In genomic region chr19:7434391-7434790, GRCh38 we compare ENCODE assay signal across 26 cellular contexts. TPM values are rescaled to one million over a fixed set of nuclear protein-coding genes. Genes with fewer than 3 reads are reported as not detected.
DNase-seq lines count a peak whose midpoint lies in the region; ATAC-seq, FAIRE-seq and TF ChIP-seq lines count a peak whose summit lies in the region.
"Had no signal": no experiment of that assay in that cellular context is flagged by ENCODE, and none has a peak within 500 bp of the region (broad histone marks: within the 10 kb centered on the region; RNA-seq: fewer than 3 reads in every experiment).

No MANE protein-coding gene starts in this region.

- intact Hi-C loops in activated CD4-positive, alpha-beta T cell treated with anti-CD3 and anti-CD28 coated beads for 36 hours (cut with DNase I, micrococcal nuclease), result no loop called here

- peak overlapping the region; percentile 13 for H3K27ac Mint-ChIP-seq in activated CD4-positive, alpha-beta T cell treated with anti-CD3 and anti-CD28 coated beads for 36 hours
- H3K27ac Mint-ChIP-seq: GM23338; T-helper 1 cell treated with Interleukin-12 subunit alpha and Interleukin-12 subunit beta and Interleukin-4 antibody, amounts not matched to agents 30 μg/mL and 1 μg/mL, for 36 hours had no signal

- peak; percentile 73 for FAIRE-seq in D721Med (lab: Jason Lieb, UNC)
- FAIRE-seq: A204.1, GM12892, HepG2, islet of Langerhans had no signal

- no peak overlapping the region for H3K4me3 Mint-ChIP-seq in activated CD4-positive, alpha-beta T cell treated with anti-CD3 and anti-CD28 coated beads for 36 hours
- H3K4me3 Mint-ChIP-seq: CD4-positive, alpha-beta memory T cell; GM23338; HFFc6; T-helper 1 cell treated with Interleukin-12 subunit alpha and Interleukin-12 subunit beta and Interleukin-4 antibody, amounts not matched to agents 30 μg/mL and 1 μg/mL, for 36 hours had no signal

- TF ChIP-seq CTCF in D721Med (IDR thresholded peaks at IDR 0.05; ENCODE audit: insufficient read depth, missing control alignments), result no peak

- H3K36me3 Mint-ChIP-seq in activated CD4-positive, alpha-beta T cell treated with anti-CD3 and anti-CD28 coated beads for 36 hours (ENCODE audit: low read depth), result peaks cover 5% of the 10 kb centered on the region

- CTCF ChIA-PET in activated CD4-positive, alpha-beta T cell treated with anti-CD3 and anti-CD28 coated beads for 36 hours (lab: Charles Lee), result no interaction called here

- H3K27me3 Mint-ChIP-seq in activated CD4-positive, alpha-beta T cell treated with anti-CD3 and anti-CD28 coated beads for 36 hours, result no peaks in the 10 kb centered on the region
- H3K27me3 Mint-ChIP-seq: CD4-positive, alpha-beta memory T cell had no signal

- POLR2A ChIA-PET in activated CD4-positive, alpha-beta T cell treated with anti-CD3 and anti-CD28 coated beads for 36 hours (lab: Charles Lee), result no interaction called here

- no peak for ATAC-seq in activated CD4-positive, alpha-beta T cell treated with anti-CD3 and anti-CD28 coated beads for 36 hours
- ATAC-seq in GM21390 (IDR thresholded peaks at IDR 0.05; ENCODE audit: unreplicated experiment), result no peak
- ATAC-seq in HG02571 (IDR thresholded peaks at IDR 0.05; ENCODE audit: unreplicated experiment), result no peak
- ATAC-seq in HG02884 (IDR thresholded peaks at IDR 0.05; ENCODE audit: unreplicated experiment), result no peak
- ATAC-seq: GM23338, HepG2, left ventricle myocardium superior had no signal

- H3K9me3 Mint-ChIP-seq in activated CD4-positive, alpha-beta T cell treated with anti-CD3 and anti-CD28 coated beads for 36 hours (ENCODE audit: low read depth), result no peaks in the 10 kb centered on the region
- H3K9me3 Mint-ChIP-seq: CD4-positive, alpha-beta memory T cell; GM23338; HFFc6; T-helper 1 cell treated with Interleukin-12 subunit alpha and Interleukin-12 subunit beta and Interleukin-4 antibody, amounts not matched to agents 30 μg/mL and 1 μg/mL, for 36 hours had no signal

- no peak for DNase-seq in activated CD4-positive, alpha-beta T cell treated with anti-CD3 and anti-CD28 coated beads for 36 hours
- DNase-seq in activated CD4-positive, alpha-beta T cell treated with anti-CD3 and anti-CD28 coated beads, Interleukin-2, amount 50 U/mL, for 48 hours, result no peak
- DNase-seq in D721Med (ENCODE audit: insufficient read length, low spot score) (no peak), NCI-H82 treated with DMSO at 0.1 percent for 48 hours (lab: John Stamatoyannopoulos, UW; ENCODE audit: unreplicated experiment) (peak; percentile 73), inferior parietal cortex (ENCODE audit: extremely low spot score) (peak; percentile 32)
- DNase-seq: activated CD4-positive, alpha-beta T cell treated with anti-CD3 and anti-CD28 coated beads for 4 hours; CD4-positive, alpha-beta memory T cell; cerebellar nuclear complex; DMS153; HFFc6; Karpas-422; left ventricle myocardium superior; NCI-H187; NCI-H345; occipital lobe; OCI-M1; stomach had no signal

- H3K4me1 Mint-ChIP-seq in activated CD4-positive, alpha-beta T cell treated with anti-CD3 and anti-CD28 coated beads for 36 hours, result peaks cover 13% of the 10 kb centered on the region
- H3K4me1 Mint-ChIP-seq: GM23338 had no signal

RNA-seq across cellular contexts. Expression of gene PEX11G, which starts 54.4 kb away (rescaled TPM):
- 1 to 10 TPM in 1 of 2 experiments, under 1 TPM in 1; 0.51 to 1.1 TPM for total RNA-seq in activated CD4-positive, alpha-beta T cell treated with anti-CD3 and anti-CD28 coated beads for 36 hours
- total RNA-seq: HepG2 had no signal

Comparison
In these comparisons a context has a peak if more than half of its experiments do, and no peak if none do; other contexts are left out.
1. DNase-seq: peak in NCI-H82 treated with DMSO at 0.1 percent for 48 hours (single experiment) and inferior parietal cortex (single experiment); none in activated CD4-positive, alpha-beta T cell treated with anti-CD3 and anti-CD28 coated beads for 36 hours (single experiment), activated CD4-positive, alpha-beta T cell treated with anti-CD3 and anti-CD28 coated beads, Interleukin-2, amount 50 U/mL, for 48 hours (0 of 2) and D721Med (single experiment).